36 cellular contexts compared by ENCODE assay signal in the genomic region with DNA sequence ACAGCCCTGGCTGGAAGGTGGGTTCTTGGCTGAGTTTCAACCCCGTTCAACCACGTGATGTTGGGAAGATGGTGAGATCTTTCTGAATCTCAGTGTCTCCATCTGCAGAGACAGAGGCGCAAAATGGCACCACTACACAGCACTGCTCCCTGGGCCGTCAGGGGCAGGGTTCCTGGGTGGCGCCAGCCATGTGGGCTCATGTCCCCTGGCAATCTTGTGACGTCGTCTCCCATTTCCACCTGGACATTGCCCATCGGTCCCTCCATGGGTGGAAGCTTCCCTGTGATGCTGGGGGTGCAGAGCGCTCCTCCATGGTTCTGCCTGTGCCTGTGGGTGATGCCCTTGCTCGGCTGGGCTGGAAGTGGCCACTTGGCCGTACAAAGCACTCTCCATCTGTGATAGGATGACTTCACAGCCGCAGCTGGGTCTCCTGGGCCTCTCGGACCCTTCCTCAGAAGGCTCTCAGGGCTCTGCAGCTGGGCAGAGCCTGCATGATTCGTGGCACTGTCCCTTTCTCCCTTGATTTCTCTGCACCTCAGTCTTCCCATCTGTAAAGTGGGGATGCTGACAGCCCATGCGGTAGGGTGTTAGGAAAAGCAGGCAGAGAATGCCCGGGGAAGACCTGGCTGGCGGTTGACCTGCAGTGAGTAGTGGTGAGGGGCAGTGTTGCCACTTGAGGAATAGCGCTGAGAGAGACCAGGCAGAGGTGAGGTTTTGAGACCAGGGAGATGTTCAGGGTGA. TPM values are rescaled to one million over a fixed set of nuclear protein-coding genes. Genes with fewer than 3 reads are reported as not detected.
"Had no signal": no experiment of that assay in that cellular context is flagged by ENCODE, and none has a peak within 500 bp of the region (broad histone marks: within the 10 kb centered on the region; RNA-seq: fewer than 3 reads in every experiment).

No MANE protein-coding gene starts in this region.

- H3K9me3 ChIP-seq: adrenal gland, body of pancreas had no signal

- H3K27ac Mint-ChIP-seq: activated B cell treated with CpG ODN at 0.5 μM for 24 hours; activated CD4-positive, alpha-beta memory T cell treated with anti-CD3 and anti-CD28 coated beads, Interleukin-2, amount 10 ng/mL, durations not matched to agents 7 days and 5 days; activated CD4-positive, alpha-beta T cell treated with anti-CD3 and anti-CD28 coated beads, Interleukin-2, amount 10 ng/mL, durations not matched to agents 7 days and 5 days; activated CD8-positive, alpha-beta memory T cell treated with anti-CD3 and anti-CD28 coated beads, Interleukin-2, amount 10 ng/mL, durations not matched to agents 7 days and 5 days; activated CD8-positive, alpha-beta T cell treated with anti-CD3 and anti-CD28 coated beads, Interleukin-2, amount 10 ng/mL, durations not matched to agents 7 days and 5 days; activated naive CD4-positive, alpha-beta T cell treated with anti-CD3 and anti-CD28 coated beads for 36 hours; activated naive CD4-positive, alpha-beta T cell treated with anti-CD3 and anti-CD28 coated beads, Interleukin-2, amount 50 U/mL, for 72 hours; activated naive CD8-positive, alpha-beta T cell treated with anti-CD3 and anti-CD28 coated beads for 36 hours; activated T-cell treated with anti-CD3 and anti-CD28 coated beads, Interleukin-2, amount 50 U/mL, for 72 hours; activated T-helper 1 cell treated with anti-CD3 and anti-CD28 coated beads, Interleukin-12 subunit alpha, Interleukin-12 subunit beta, Interleukin-2, Interleukin-4 antibody, amounts not matched to agents 30 ng/mL and 10 ng/mL and 1 ng/mL, durations not matched to agents 14 hours and 24 hours and 36 hours; activated T-helper 17 cell treated with anti-CD3 and anti-CD28 coated beads, Interleukin-2, amount 50 U/mL, for 72 hours; T-helper 1 cell treated with Interleukin-12 subunit alpha and Interleukin-12 subunit beta and Interleukin-4 antibody, amounts not matched to agents 30 μg/mL and 1 μg/mL, for 36 hours; T-helper 2 cell treated with Interferon-gamma antibody and Interleukin-4, amounts not matched to agents 5 μg/mL and 100 μg/mL, for 36 hours had no signal

- H3K4me1 ChIP-seq: adrenal gland, breast epithelium had no signal

- H3K36me3 Mint-ChIP-seq: activated CD8-positive, alpha-beta memory T cell treated with anti-CD3 and anti-CD28 coated beads, Interleukin-2, amount 10 ng/mL, durations not matched to agents 7 days and 5 days; activated naive CD8-positive, alpha-beta T cell treated with anti-CD3 and anti-CD28 coated beads for 36 hours had no signal

- H3K27me3 Mint-ChIP-seq: activated CD4-positive, alpha-beta T cell treated with anti-CD3 and anti-CD28 coated beads, Interleukin-2, amount 10 ng/mL, durations not matched to agents 7 days and 5 days; activated naive CD8-positive, alpha-beta T cell treated with anti-CD3 and anti-CD28 coated beads for 36 hours had no signal

- ATAC-seq: activated CD8-positive, alpha-beta memory T cell treated with anti-CD3 and anti-CD28 coated beads, Interleukin-2, amount 10 ng/mL, durations not matched to agents 7 days and 5 days; activated CD8-positive, alpha-beta T cell treated with anti-CD3 and anti-CD28 coated beads, Interleukin-2, amount 10 ng/mL, durations not matched to agents 7 days and 5 days; activated naive CD4-positive, alpha-beta T cell treated with anti-CD3 and anti-CD28 coated beads, Interleukin-2, amount 50 U/mL, for 72 hours; activated T-cell treated with anti-CD3 and anti-CD28 coated beads, Interleukin-2, amount 50 U/mL, for 4 hours; activated T-cell treated with anti-CD3 and anti-CD28 coated beads, Interleukin-2, amount 50 U/mL, for 72 hours; activated T-helper 17 cell treated with anti-CD3 and anti-CD28 coated beads, Interleukin-2, amount 50 U/mL, for 72 hours; body of pancreas had no signal

- DNase-seq: activated B cell treated with CpG ODN at 0.5 μM for 24 hours; activated CD4-positive, alpha-beta memory T cell treated with anti-CD3 and anti-CD28 coated beads, Interleukin-2, amount 10 ng/mL, durations not matched to agents 7 days and 5 days; activated CD4-positive, alpha-beta T cell treated with anti-CD3 and anti-CD28 coated beads for 48 hours; activated CD4-positive, alpha-beta T cell treated with anti-CD3 and anti-CD28 coated beads, Interleukin-2, amount 10 ng/mL, durations not matched to agents 7 days and 5 days; activated CD4-positive, alpha-beta T cell treated with anti-CD3 and anti-CD28 coated beads, Interleukin-2, amount 50 U/mL, for 48 hours; activated CD4-positive, CD25-positive, alpha-beta regulatory T cell treated with anti-CD3 and anti-CD28 coated beads, Interleukin-2, amount 50 U/mL, for 72 hours; activated CD8-positive, alpha-beta memory T cell treated with anti-CD3 and anti-CD28 coated beads for 24 hours; activated CD8-positive, alpha-beta memory T cell treated with anti-CD3 and anti-CD28 coated beads, Interleukin-2, amount 10 ng/mL, durations not matched to agents 7 days and 5 days; activated CD8-positive, alpha-beta memory T cell treated with anti-CD3 and anti-CD28 coated beads, Interleukin-2, amount 50 U/mL, for 48 hours; activated CD8-positive, alpha-beta T cell treated with anti-CD3 and anti-CD28 coated beads, Interleukin-2, amount 10 ng/mL, durations not matched to agents 7 days and 5 days; activated effector memory CD4-positive, alpha-beta T cell treated with anti-CD3 and anti-CD28 coated beads, Interleukin-2, amount 50 U/mL, for 16 hours; activated gamma-delta T cell treated with Interleukin-2 at 50 U/mL for 16 hours; activated naive CD4-positive, alpha-beta T cell; activated naive CD4-positive, alpha-beta T cell treated with anti-CD3 and anti-CD28 coated beads for 36 hours; activated naive CD4-positive, alpha-beta T cell treated with anti-CD3 and anti-CD28 coated beads, Interleukin-2, amount 50 U/mL, for 16 hours; activated naive CD8-positive, alpha-beta T cell treated with anti-CD3 and anti-CD28 coated beads for 36 hours; activated T-cell treated with anti-CD3 and anti-CD28 coated beads, Interleukin-2, amount 50 U/mL, for 4 hours; activated T-cell treated with anti-CD3 and anti-CD28 coated beads, Interleukin-2, amount 50 U/mL, for 72 hours; adrenal gland; amniotic stem cell; aorta; body of pancreas; brain microvascular endothelial cell; central memory CD4-positive, alpha-beta T cell; T-helper 1 cell; T-helper 2 cell; T-helper 9 cell had no signal

- FAIRE-seq: astrocyte, TTC549 had no signal

- H3K36me3 ChIP-seq: adrenal gland, brain microvascular endothelial cell, breast epithelium had no signal

- H3K4me3 Mint-ChIP-seq: activated B cell treated with CpG ODN at 0.5 μM for 24 hours; activated CD4-positive, alpha-beta memory T cell treated with anti-CD3 and anti-CD28 coated beads, Interleukin-2, amount 10 ng/mL, durations not matched to agents 7 days and 5 days; activated CD4-positive, alpha-beta T cell treated with anti-CD3 and anti-CD28 coated beads, Interleukin-2, amount 10 ng/mL, durations not matched to agents 7 days and 5 days; activated CD8-positive, alpha-beta memory T cell treated with anti-CD3 and anti-CD28 coated beads, Interleukin-2, amount 10 ng/mL, durations not matched to agents 7 days and 5 days; activated CD8-positive, alpha-beta T cell treated with anti-CD3 and anti-CD28 coated beads, Interleukin-2, amount 10 ng/mL, durations not matched to agents 7 days and 5 days; activated naive CD4-positive, alpha-beta T cell treated with anti-CD3 and anti-CD28 coated beads for 36 hours; activated naive CD8-positive, alpha-beta T cell treated with anti-CD3 and anti-CD28 coated beads for 36 hours; activated T-cell treated with anti-CD3 and anti-CD28 coated beads, Interleukin-2, amount 50 U/mL, for 4 hours; activated T-cell treated with anti-CD3 and anti-CD28 coated beads, Interleukin-2, amount 50 U/mL, for 72 hours; activated T-helper 1 cell treated with anti-CD3 and anti-CD28 coated beads, Interleukin-12 subunit alpha, Interleukin-12 subunit beta, Interleukin-2, Interleukin-4 antibody, amounts not matched to agents 30 ng/mL and 10 ng/mL and 1 ng/mL, durations not matched to agents 14 hours and 24 hours and 36 hours; activated T-helper 17 cell treated with anti-CD3 and anti-CD28 coated beads, Interleukin-2, amount 50 U/mL, for 72 hours; T-helper 1 cell treated with Interleukin-12 subunit alpha and Interleukin-12 subunit beta and Interleukin-4 antibody, amounts not matched to agents 30 μg/mL and 1 μg/mL, for 36 hours; T-helper 2 cell treated with Interferon-gamma antibody and Interleukin-4, amounts not matched to agents 5 μg/mL and 100 μg/mL, for 36 hours had no signal

- H3K27ac ChIP-seq: adrenal gland, body of pancreas, brain microvascular endothelial cell, breast epithelium, VCaP had no signal

- H3K4me3 ChIP-seq: adrenal gland, body of pancreas, breast epithelium had no signal

- H3K4me1 Mint-ChIP-seq: activated B cell treated with CpG ODN at 0.5 μM for 24 hours; activated CD4-positive, alpha-beta memory T cell treated with anti-CD3 and anti-CD28 coated beads, Interleukin-2, amount 10 ng/mL, durations not matched to agents 7 days and 5 days; activated CD8-positive, alpha-beta memory T cell treated with anti-CD3 and anti-CD28 coated beads, Interleukin-2, amount 10 ng/mL, durations not matched to agents 7 days and 5 days; activated naive CD8-positive, alpha-beta T cell treated with anti-CD3 and anti-CD28 coated beads for 36 hours had no signal

- H3K27me3 ChIP-seq: adrenal gland, body of pancreas, brain microvascular endothelial cell, breast epithelium had no signal

RNA-seq across cellular contexts. Expression of gene SMIM38, which starts 35.2 kb away (rescaled TPM):
- total RNA-seq: astrocyte had no signal
